Comparison of ENCODE assay signal across 1 cellular context in the genomic region with DNA sequence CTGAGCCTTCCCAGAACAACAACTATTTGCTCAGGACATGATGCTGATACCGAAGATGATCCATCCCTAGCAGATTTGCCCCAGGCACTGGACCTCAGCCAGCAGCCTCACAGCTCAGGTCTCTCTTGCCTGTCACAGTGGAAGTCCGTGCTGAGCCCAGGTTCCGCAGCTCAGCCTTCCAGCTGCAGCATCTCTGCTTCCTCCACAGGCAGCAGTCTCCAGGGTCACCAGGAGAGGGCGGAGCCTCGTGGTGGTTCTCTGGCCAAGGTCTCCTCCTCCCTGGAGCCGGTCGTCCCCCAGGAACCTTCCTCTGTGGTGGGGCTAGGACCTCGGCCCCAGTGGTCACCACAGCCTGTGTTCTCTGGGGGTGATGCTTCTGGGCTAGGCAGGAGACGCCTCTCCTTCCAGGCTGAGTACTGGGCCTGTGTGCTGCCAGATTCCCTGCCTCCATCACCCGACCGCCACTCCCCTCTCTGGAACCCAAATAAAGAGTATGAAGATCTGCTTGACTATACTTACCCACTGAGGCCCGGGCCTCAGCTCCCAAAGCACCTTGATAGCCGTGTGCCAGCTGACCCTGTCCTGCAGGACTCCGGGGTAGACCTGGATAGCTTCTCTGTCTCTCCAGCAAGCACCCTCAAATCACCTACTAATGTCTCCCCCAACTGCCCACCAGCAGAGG.
TF ChIP-seq lines count a peak whose summit lies in the region.

No MANE protein-coding gene starts in this region.

TF ChIP-seq in IMR-90, 13 proteins besides CTCF, POLR2A, EP300 and RAD21:
- no peak for TF ChIP-seq RCOR1 (IDR thresholded peaks at IDR 0.05; ENCODE audit: insufficient replicate concordance, low read length)
- no peak for TF ChIP-seq MAZ (IDR thresholded peaks at IDR 0.05; ENCODE audit: borderline replicate concordance, low read depth, low read length)
- TF ChIP-seq NFE2L2 (IDR thresholded peaks at IDR 0.05; ENCODE audit: low read depth, low read length): no peak
- TF ChIP-seq, protein P1, sequence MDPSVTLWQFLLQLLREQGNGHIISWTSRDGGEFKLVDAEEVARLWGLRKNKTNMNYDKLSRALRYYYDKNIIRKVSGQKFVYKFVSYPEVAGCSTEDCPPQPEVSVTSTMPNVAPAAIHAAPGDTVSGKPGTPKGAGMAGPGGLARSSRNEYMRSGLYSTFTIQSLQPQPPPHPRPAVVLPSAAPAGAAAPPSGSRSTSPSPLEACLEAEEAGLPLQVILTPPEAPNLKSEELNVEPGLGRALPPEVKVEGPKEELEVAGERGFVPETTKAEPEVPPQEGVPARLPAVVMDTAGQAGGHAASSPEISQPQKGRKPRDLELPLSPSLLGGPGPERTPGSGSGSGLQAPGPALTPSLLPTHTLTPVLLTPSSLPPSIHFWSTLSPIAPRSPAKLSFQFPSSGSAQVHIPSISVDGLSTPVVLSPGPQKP (IDR thresholded peaks at IDR 0.05; ENCODE audit: borderline replicate concordance, low read depth, low read length): no peak
- TF ChIP-seq BHLHE40 (IDR thresholded peaks at IDR 0.05; ENCODE audit: low read depth, low read length): no peak
- no peak for TF ChIP-seq FOS (IDR thresholded peaks at IDR 0.05; ENCODE audit: low read depth, low read length)
- TF ChIP-seq CHD1 (IDR thresholded peaks at IDR 0.05; ENCODE audit: low read depth, low read length): no peak
- TF ChIP-seq MAFK (IDR thresholded peaks at IDR 0.05; ENCODE audit: low read depth, low read length): no peak
- no peak for TF ChIP-seq CEBPB (IDR thresholded peaks at IDR 0.05; ENCODE audit: low read depth, low read length)
